In the genomic region with DNA sequence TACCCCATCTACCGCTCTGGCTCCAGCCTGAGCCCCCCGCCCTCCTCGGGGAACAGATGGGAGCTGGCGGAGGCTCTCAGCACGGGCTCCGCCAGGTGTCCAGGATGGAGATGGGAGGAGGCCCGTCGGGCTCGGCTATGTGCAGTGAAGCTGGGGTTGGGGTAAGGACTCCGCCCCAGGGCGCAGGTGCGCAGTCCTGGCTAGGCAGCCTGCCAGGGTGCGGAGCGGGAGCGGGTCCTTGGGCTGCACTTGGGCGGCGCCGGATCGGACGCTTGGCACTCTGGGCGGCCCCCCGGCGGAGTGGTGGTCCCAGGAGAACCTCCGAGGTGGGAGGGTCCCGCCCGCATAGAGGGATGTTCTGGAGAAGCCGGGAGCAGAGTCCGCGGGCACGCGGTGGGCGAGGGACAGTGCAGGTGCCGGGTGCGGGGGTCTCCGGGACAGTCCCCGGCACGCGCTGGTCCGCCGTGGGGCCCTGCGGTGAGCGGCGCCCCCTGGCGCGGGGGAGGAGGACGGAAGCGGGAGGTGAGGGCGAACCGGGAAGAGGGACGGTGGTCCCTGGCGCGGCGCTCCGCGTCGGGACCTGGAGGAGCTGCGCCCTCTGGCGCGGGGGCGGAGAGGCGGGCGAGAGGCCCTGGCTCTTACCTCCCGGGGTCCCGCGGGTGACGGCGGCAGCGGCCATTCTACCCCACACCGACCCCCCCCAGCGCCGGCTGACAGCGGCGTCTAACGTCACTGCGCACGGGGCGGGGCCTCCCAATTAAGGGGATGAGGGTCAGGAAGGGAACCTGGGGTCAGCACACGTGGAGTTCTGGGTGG, we compare ENCODE assay signal across 8 cellular contexts. TPM values are rescaled to one million over a fixed set of nuclear protein-coding genes. Genes with fewer than 3 reads are reported as not detected.
DNase-seq lines count a peak whose midpoint lies in the region; ATAC-seq and TF ChIP-seq lines count a peak whose summit lies in the region.

Gene CAMTA2, minus strand, starts transcription at position 725 of the 816 bp plus-strand sequence. CDS start 1,453 bp downstream, outside the sequence.

- peak within 1 kb of the TSS; percentile 91 to 95 for H3K27ac ChIP-seq in ascending aorta

- no peaks in the 10 kb centered on the region for H3K27me3 ChIP-seq in ascending aorta

- H3K4me3 ChIP-seq in GM12865 (ENCODE audit: low read depth, low read length) (peak within 1 kb of the TSS; percentile 66), ascending aorta (peak within 1 kb of the TSS; percentile 86 to 91), retinal pigment epithelial cell (ENCODE audit: low read length) (peak within 1 kb of the TSS; percentile 77)

- peak; percentile 64 for TF ChIP-seq CTCF in GM12865 (IDR thresholded peaks at IDR 0.05; ENCODE audit: insufficient read depth, low read depth, low read length, missing control alignments)
- TF ChIP-seq CTCF in ascending aorta (IDR thresholded peaks at IDR 0.05): peak; percentile 80 to 91 (median 87)
- TF ChIP-seq CTCF in retinal pigment epithelial cell (conservative IDR thresholded peaks at IDR 0.05; ENCODE audit: low read depth, low read length): peak; percentile 64

- peaks cover 0 to 22% of the 10 kb centered on the region in 2 donors for H3K4me1 ChIP-seq in ascending aorta

- H3K36me3 ChIP-seq in ascending aorta: peaks cover 18 to 19% of the 10 kb centered on the region in 2 donors

- intact Hi-C loops in ascending aorta (cut with DNase I): loop anchor here (5.0 kb wide), 2 partner anchors 45 to 80 kb away; partner anchors contain the start of genes RNF167 and SLC25A11

- DNase-seq in GM12865 (ENCODE audit: low read depth) (peak; percentile 86), NCI-H146 treated with DMSO at 0.1 percent for 48 hours (lab: John Stamatoyannopoulos, UW; ENCODE audit: unreplicated experiment) (peak; percentile 73), T-helper 22 cell (ENCODE audit: low read depth) (peak; percentile 88), ascending aorta (ENCODE audit: low spot score in 2 of 2) (peak; percentile 62 to 95), hepatic stellate cell (ENCODE audit: low spot score) (peak; percentile 87), retinal pigment epithelial cell (ENCODE audit: low read depth) (no peak)

- H3K9me3 ChIP-seq in ascending aorta: no peaks in the 10 kb centered on the region

- ATAC-seq in HG02642 (IDR thresholded peaks at IDR 0.05; ENCODE audit: poor library complexity, unreplicated experiment) (peak; percentile 77), HG03469 (IDR thresholded peaks at IDR 0.05; ENCODE audit: unreplicated experiment) (no peak)

RNA-seq across cellular contexts. Expression of gene CAMTA2, which starts in this region (rescaled TPM):
- total RNA-seq in ascending aorta: 72.1 TPM
